Comparison of ENCODE assay signal across 31 cellular contexts in genomic region chr1:186104459-186104858, GRCh38.
"Had no signal": no experiment of that assay in that cellular context is flagged by ENCODE, and none has a peak within 500 bp of the region (broad histone marks: within the 10 kb centered on the region; RNA-seq: fewer than 3 reads in every experiment).

No MANE protein-coding gene starts in this region.

- H3K4me3 Mint-ChIP-seq: dendritic cell treated with granulocyte-macrophage colony-stimulating factor and Interleukin-4, amounts not matched to agents 40 ng/mL and 50 ng/mL, for 4 days; endodermal cell; mesothelial cell of epicardium; naive B cell; natural killer cell treated with Interleukin-12 subunit alpha and Interleukin-12 subunit beta and Interleukin-15 and Interleukin-18, amount 100 ng/mL, for 72 hours; neural crest cell; stimulated activated naive CD8-positive, alpha-beta T cell treated with anti-CD3 and anti-CD28 coated beads, Interleukin-15, amount 100 ng/mL, for 72 hours had no signal

- DNase-seq: effector CD8-positive, alpha-beta T cell; endodermal cell; esophagus squamous epithelium; foreskin melanocyte; glutamatergic neuron; heart right ventricle; hippocampal formation; left cardiac atrium; left lung; mesenchymal stem cell; mucosa of descending colon; naive B cell; stimulated activated CD4-positive, alpha-beta T cell treated with anti-CD3 and anti-CD28 coated beads, Interleukin-12 subunit alpha, Interleukin-12 subunit beta, amount 100 ng/mL, for 4 hours; stimulated activated CD4-positive, alpha-beta T cell treated with anti-CD3 and anti-CD28 coated beads, Interleukin-1b, Interleukin-23, amount 100 ng/mL, for 48 hours; stimulated activated CD4-positive, alpha-beta T cell treated with anti-CD3 and anti-CD28 coated beads, Interleukin-4, amount 100 ng/mL, for 1 hour; stimulated activated CD8-positive, alpha-beta memory T cell treated with anti-CD3 and anti-CD28 coated beads, Interleukin-4, amount 100 ng/mL, for 48 hours; stimulated activated naive CD4-positive, alpha-beta T cell; stimulated activated naive CD8-positive, alpha-beta T cell treated with anti-CD3 and anti-CD28 coated beads, Interleukin-15, amount 100 ng/mL, for 72 hours; thyroid gland; trophoblast cell had no signal

- H3K4me1 Mint-ChIP-seq: endodermal cell; stimulated activated naive CD8-positive, alpha-beta T cell treated with anti-CD3 and anti-CD28 coated beads, Interleukin-15, amount 100 ng/mL, for 72 hours had no signal

- H3K4me3 ChIP-seq: esophagus squamous epithelium, heart right ventricle, left lung, mucosa of descending colon, prostate gland, right atrium auricular region, smooth muscle cell, suprapubic skin, thyroid gland, vagina had no signal

- H3K9me3 Mint-ChIP-seq: dendritic cell treated with granulocyte-macrophage colony-stimulating factor and Interleukin-4, amounts not matched to agents 40 ng/mL and 50 ng/mL, for 4 days; endodermal cell; mesothelial cell of epicardium; naive B cell; neural crest cell; stimulated activated naive CD8-positive, alpha-beta T cell treated with anti-CD3 and anti-CD28 coated beads, Interleukin-15, amount 100 ng/mL, for 72 hours had no signal

- H3K36me3 Mint-ChIP-seq: naive B cell; natural killer cell treated with Interleukin-12 subunit alpha and Interleukin-12 subunit beta and Interleukin-15 and Interleukin-18, amount 100 ng/mL, for 72 hours had no signal

- ATAC-seq: heart right ventricle; left cardiac atrium; left lung; mucosa of descending colon; natural killer cell treated with Interleukin-12 subunit alpha and Interleukin-12 subunit beta and Interleukin-15 and Interleukin-18, amount 100 ng/mL, for 72 hours; sciatic nerve; stimulated activated naive CD8-positive, alpha-beta T cell treated with anti-CD3 and anti-CD28 coated beads, Interleukin-15, amount 100 ng/mL, for 72 hours had no signal

- H3K36me3 ChIP-seq: esophagus squamous epithelium, left lung, neutrophil, prostate gland, right atrium auricular region, suprapubic skin, thyroid gland, vagina had no signal

- H3K27me3 Mint-ChIP-seq: dendritic cell treated with granulocyte-macrophage colony-stimulating factor and Interleukin-4, amounts not matched to agents 40 ng/mL and 50 ng/mL, for 4 days; natural killer cell treated with Interleukin-12 subunit alpha and Interleukin-12 subunit beta and Interleukin-15 and Interleukin-18, amount 100 ng/mL, for 72 hours; stimulated activated naive CD8-positive, alpha-beta T cell treated with anti-CD3 and anti-CD28 coated beads, Interleukin-15, amount 100 ng/mL, for 72 hours had no signal

- H3K27me3 ChIP-seq: esophagus squamous epithelium, heart right ventricle, left lung, neutrophil, right atrium auricular region, suprapubic skin, thyroid gland, vagina had no signal

- H3K27ac Mint-ChIP-seq: dendritic cell treated with granulocyte-macrophage colony-stimulating factor and Interleukin-4, amounts not matched to agents 40 ng/mL and 50 ng/mL, for 4 days; endodermal cell; mesothelial cell of epicardium; natural killer cell treated with Interleukin-12 subunit alpha and Interleukin-12 subunit beta and Interleukin-15 and Interleukin-18, amount 100 ng/mL, for 72 hours; stimulated activated naive CD8-positive, alpha-beta T cell treated with anti-CD3 and anti-CD28 coated beads, Interleukin-15, amount 100 ng/mL, for 72 hours had no signal

- H3K4me1 ChIP-seq: prostate gland, thyroid gland had no signal

- H3K27ac ChIP-seq: esophagus squamous epithelium, heart right ventricle, left lung, neutrophil, prostate gland, right atrium auricular region, suprapubic skin, thyroid gland, vagina had no signal

- H3K9me3 ChIP-seq: esophagus squamous epithelium, heart right ventricle, left lung, mucosa of descending colon, neutrophil, prostate gland, right atrium auricular region, suprapubic skin, thyroid gland, vagina had no signal
